ENCODE assay signal across 25 cellular contexts in genomic region chr17:71011389-71011788, GRCh38.
"Had no signal": no experiment of that assay in that cellular context is flagged by ENCODE, and none has a peak within 500 bp of the region (broad histone marks: within the 10 kb centered on the region; RNA-seq: fewer than 3 reads in every experiment).

No MANE protein-coding gene starts in this region.

- H3K27me3 ChIP-seq: ascending aorta, Peyer's patch had no signal

- DNase-seq: activated B cell treated with CpG ODN at 0.5 μM for 24 hours; activated CD4-positive, alpha-beta T cell treated with anti-CD3 and anti-CD28 coated beads for 1 hour; activated CD4-positive, alpha-beta T cell treated with anti-CD3 and anti-CD28 coated beads, Interleukin-2, amount 10 ng/mL, durations not matched to agents 24 days and 14 days; activated CD4-positive, alpha-beta T cell treated with anti-CD3 and anti-CD28 coated beads, Interleukin-2, amount 50 U/mL, for 48 hours; activated CD8-positive, alpha-beta memory T cell treated with anti-CD3 and anti-CD28 coated beads, Interleukin-2, amount 10 ng/mL, durations not matched to agents 7 days and 5 days; activated effector memory CD4-positive, alpha-beta T cell treated with anti-CD3 and anti-CD28 coated beads, Interleukin-2, amount 50 U/mL, for 16 hours; activated naive CD4-positive, alpha-beta T cell treated with Interleukin-2 at 50 U/mL for 16 hours; activated naive CD8-positive, alpha-beta T cell treated with anti-CD3 and anti-CD28 coated beads, Interleukin-2, amount 50 U/mL, for 24 hours; activated T-cell treated with anti-CD3 and anti-CD28 coated beads, Interleukin-2, amount 50 U/mL, for 24 hours; amniotic stem cell; IMR-90; KG1; NCI-H1092 treated with DMSO at 0.1 percent for 48 hours; NCI-H1417 treated with DMSO at 0.1 percent for 48 hours; NCI-H2029; NK-92 treated with Interleukin-12 subunit alpha and Interleukin-12 subunit beta, amount 100 ng/mL, for 24 hours; Peyer's patch; Right ventricle myocardium superior; T-helper 9 cell had no signal

- ATAC-seq: activated CD8-positive, alpha-beta memory T cell treated with anti-CD3 and anti-CD28 coated beads, Interleukin-2, amount 10 ng/mL, durations not matched to agents 7 days and 5 days; activated naive CD4-positive, alpha-beta T cell treated with anti-CD3 and anti-CD28 coated beads, Interleukin-2, amount 50 U/mL, for 72 hours; activated naive CD8-positive, alpha-beta T cell treated with anti-CD3 and anti-CD28 coated beads, Interleukin-2, amount 50 U/mL, for 24 hours had no signal

- H3K4me3 ChIP-seq: ascending aorta, Peyer's patch, SJCRH30 had no signal

- H3K4me1 ChIP-seq: ascending aorta, Peyer's patch, SJCRH30 had no signal

- H3K36me3 Mint-ChIP-seq: activated CD8-positive, alpha-beta memory T cell treated with anti-CD3 and anti-CD28 coated beads, Interleukin-2, amount 10 ng/mL, durations not matched to agents 7 days and 5 days; brain had no signal

- H3K4me1 Mint-ChIP-seq: activated B cell treated with CpG ODN at 0.5 μM for 24 hours; activated CD4-positive, alpha-beta T cell treated with anti-CD3 and anti-CD28 coated beads, Interleukin-2, amount 10 ng/mL, durations not matched to agents 24 days and 14 days; activated CD8-positive, alpha-beta memory T cell treated with anti-CD3 and anti-CD28 coated beads, Interleukin-2, amount 10 ng/mL, durations not matched to agents 7 days and 5 days; activated naive CD8-positive, alpha-beta T cell treated with anti-CD3 and anti-CD28 coated beads, Interleukin-2, amount 50 U/mL, for 24 hours; brain had no signal

- H3K27me3 Mint-ChIP-seq: activated B cell treated with CpG ODN at 0.5 μM for 24 hours; activated CD4-positive, alpha-beta T cell treated with anti-CD3 and anti-CD28 coated beads, Interleukin-2, amount 10 ng/mL, durations not matched to agents 24 days and 14 days; activated CD8-positive, alpha-beta memory T cell treated with anti-CD3 and anti-CD28 coated beads, Interleukin-2, amount 10 ng/mL, durations not matched to agents 7 days and 5 days; activated naive CD8-positive, alpha-beta T cell treated with anti-CD3 and anti-CD28 coated beads, Interleukin-2, amount 50 U/mL, for 24 hours; activated T-cell treated with anti-CD3 and anti-CD28 coated beads, Interleukin-2, amount 50 U/mL, for 24 hours had no signal

- H3K36me3 ChIP-seq: ascending aorta, Peyer's patch, SJCRH30 had no signal

- H3K4me3 Mint-ChIP-seq: activated B cell treated with CpG ODN at 0.5 μM for 24 hours; activated CD4-positive, alpha-beta T cell treated with anti-CD3 and anti-CD28 coated beads, Interleukin-2, amount 10 ng/mL, durations not matched to agents 24 days and 14 days; activated CD8-positive, alpha-beta memory T cell treated with anti-CD3 and anti-CD28 coated beads, Interleukin-2, amount 10 ng/mL, durations not matched to agents 7 days and 5 days; activated naive CD8-positive, alpha-beta T cell treated with anti-CD3 and anti-CD28 coated beads, Interleukin-2, amount 50 U/mL, for 24 hours; activated T-cell treated with anti-CD3 and anti-CD28 coated beads, Interleukin-2, amount 50 U/mL, for 24 hours; activated T-helper 1 cell treated with anti-CD3 and anti-CD28 coated beads, Interleukin-12 subunit alpha, Interleukin-12 subunit beta, Interleukin-2, Interleukin-4 antibody, amounts not matched to agents 30 ng/mL and 10 ng/mL and 1 ng/mL, durations not matched to agents 14 hours and 24 hours and 36 hours; brain; T-helper 1 cell treated with Interleukin-12 subunit alpha and Interleukin-12 subunit beta and Interleukin-4 antibody, amounts not matched to agents 30 μg/mL and 1 μg/mL, for 36 hours had no signal

- H3K9me3 Mint-ChIP-seq: activated naive CD8-positive, alpha-beta T cell treated with anti-CD3 and anti-CD28 coated beads, Interleukin-2, amount 50 U/mL, for 24 hours had no signal

- H3K27ac Mint-ChIP-seq: activated B cell treated with CpG ODN at 0.5 μM for 24 hours; activated CD4-positive, alpha-beta T cell treated with anti-CD3 and anti-CD28 coated beads, Interleukin-2, amount 10 ng/mL, durations not matched to agents 24 days and 14 days; activated CD8-positive, alpha-beta memory T cell treated with anti-CD3 and anti-CD28 coated beads, Interleukin-2, amount 10 ng/mL, durations not matched to agents 7 days and 5 days; activated naive CD4-positive, alpha-beta T cell treated with anti-CD3 and anti-CD28 coated beads, Interleukin-2, amount 50 U/mL, for 72 hours; activated naive CD8-positive, alpha-beta T cell treated with anti-CD3 and anti-CD28 coated beads, Interleukin-2, amount 50 U/mL, for 24 hours; activated T-cell treated with anti-CD3 and anti-CD28 coated beads, Interleukin-2, amount 50 U/mL, for 24 hours; activated T-helper 1 cell treated with anti-CD3 and anti-CD28 coated beads, Interleukin-12 subunit alpha, Interleukin-12 subunit beta, Interleukin-2, Interleukin-4 antibody, amounts not matched to agents 30 ng/mL and 10 ng/mL and 1 ng/mL, durations not matched to agents 14 hours and 24 hours and 36 hours; brain; T-helper 1 cell treated with Interleukin-12 subunit alpha and Interleukin-12 subunit beta and Interleukin-4 antibody, amounts not matched to agents 30 μg/mL and 1 μg/mL, for 36 hours had no signal

- H3K9me3 ChIP-seq: ascending aorta, Peyer's patch, SJCRH30 had no signal
